Comparison of ENCODE assay signal across 35 cellular contexts in the genomic region with DNA sequence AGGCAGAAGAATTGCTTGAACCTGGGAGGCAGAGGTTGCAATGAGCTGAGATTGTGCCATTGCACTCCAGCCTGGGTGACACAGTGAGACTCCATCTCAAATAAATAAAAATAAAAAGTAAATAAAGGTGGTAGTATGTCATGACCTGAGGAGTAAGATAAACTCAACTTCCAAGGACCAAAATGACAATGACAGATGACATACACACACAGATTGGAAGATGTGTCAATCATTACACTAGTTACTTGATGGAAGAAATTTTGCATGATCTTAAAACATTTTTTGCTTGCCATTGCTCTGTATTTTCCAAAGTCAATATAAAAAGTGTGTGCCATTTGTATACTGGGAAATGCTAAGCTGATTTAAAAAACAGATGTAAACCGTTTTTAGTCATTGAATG.
"Had no signal": no experiment of that assay in that cellular context is flagged by ENCODE, and none has a peak within 500 bp of the region (broad histone marks: within the 10 kb centered on the region; RNA-seq: fewer than 3 reads in every experiment).

No MANE protein-coding gene starts in this region.

- H3K9me3 Mint-ChIP-seq: activated B cell treated with CpG ODN at 0.5 μM for 24 hours; activated CD8-positive, alpha-beta T cell treated with anti-CD3 and anti-CD28 coated beads for 36 hours; activated T-cell treated with anti-CD3 and anti-CD28 coated beads, Interleukin-2, amount 50 U/mL, for 4 hours; activated T-helper 17 cell treated with anti-CD3 and anti-CD28 coated beads, Interleukin-2, amount 50 U/mL, for 72 hours; central memory CD8-positive, alpha-beta T cell; effector memory CD8-positive, alpha-beta T cell; T-cell; T-helper 1 cell treated with Interleukin-12 subunit alpha and Interleukin-12 subunit beta and Interleukin-4 antibody, amounts not matched to agents 30 μg/mL and 1 μg/mL, for 36 hours; T-helper 2 cell treated with Interferon-gamma antibody and Interleukin-4, amounts not matched to agents 5 μg/mL and 100 μg/mL, for 36 hours had no signal

- H3K9me3 ChIP-seq: esophagus muscularis mucosa, gastrocnemius medialis, heart left ventricle had no signal

- H3K27ac Mint-ChIP-seq: activated B cell treated with CpG ODN at 0.5 μM for 24 hours; activated CD8-positive, alpha-beta T cell treated with anti-CD3 and anti-CD28 coated beads for 36 hours; activated naive CD8-positive, alpha-beta T cell; activated T-helper 17 cell treated with anti-CD3 and anti-CD28 coated beads, Interleukin-2, amount 50 U/mL, for 72 hours; T-cell; T-helper 1 cell treated with Interleukin-12 subunit alpha and Interleukin-12 subunit beta and Interleukin-4 antibody, amounts not matched to agents 30 μg/mL and 1 μg/mL, for 36 hours; T-helper 2 cell treated with Interferon-gamma antibody and Interleukin-4, amounts not matched to agents 5 μg/mL and 100 μg/mL, for 36 hours had no signal

- H3K4me3 Mint-ChIP-seq: activated B cell treated with CpG ODN at 0.5 μM for 24 hours; activated CD8-positive, alpha-beta T cell treated with anti-CD3 and anti-CD28 coated beads for 36 hours; activated naive CD8-positive, alpha-beta T cell; activated T-cell treated with anti-CD3 and anti-CD28 coated beads, Interleukin-2, amount 50 U/mL, for 4 hours; activated T-helper 17 cell treated with anti-CD3 and anti-CD28 coated beads, Interleukin-2, amount 50 U/mL, for 72 hours; central memory CD8-positive, alpha-beta T cell; effector memory CD8-positive, alpha-beta T cell; T-helper 1 cell treated with Interleukin-12 subunit alpha and Interleukin-12 subunit beta and Interleukin-4 antibody, amounts not matched to agents 30 μg/mL and 1 μg/mL, for 36 hours; T-helper 2 cell treated with Interferon-gamma antibody and Interleukin-4, amounts not matched to agents 5 μg/mL and 100 μg/mL, for 36 hours had no signal

- H3K27ac ChIP-seq: cardiac muscle cell, esophagus muscularis mucosa, WERI-Rb-1 had no signal

- FAIRE-seq: astrocyte, colon had no signal

- ATAC-seq: activated CD4-positive, CD25-positive, alpha-beta regulatory T cell treated with anti-CD3 and anti-CD28 coated beads, Interleukin-2, amount 50 U/mL, for 24 hours; activated CD8-positive, alpha-beta T cell treated with anti-CD3 and anti-CD28 coated beads for 36 hours; activated T-cell treated with anti-CD3 and anti-CD28 coated beads, Interleukin-2, amount 50 U/mL, for 4 hours; activated T-helper 17 cell treated with anti-CD3 and anti-CD28 coated beads, Interleukin-2, amount 50 U/mL, for 72 hours; effector memory CD8-positive, alpha-beta T cell; foreskin keratinocyte; gastrocnemius medialis; heart left ventricle; T-cell had no signal

- H3K4me3 ChIP-seq: cardiac muscle cell, esophagus muscularis mucosa, gastrocnemius medialis, heart left ventricle had no signal

- DNase-seq: activated B cell treated with CpG ODN at 0.5 μM for 24 hours; activated CD4-positive, alpha-beta T cell treated with anti-CD3 and anti-CD28 coated beads for 48 hours; activated CD4-positive, alpha-beta T cell treated with anti-CD3 and anti-CD28 coated beads, Interleukin-2, amount 50 U/mL, for 1 hour; activated CD4-positive, alpha-beta T cell treated with anti-CD3 and anti-CD28 coated beads, Interleukin-2, amount 50 U/mL, for 48 hours; activated CD8-positive, alpha-beta memory T cell treated with anti-CD3 and anti-CD28 coated beads for 24 hours; activated CD8-positive, alpha-beta T cell treated with anti-CD3 and anti-CD28 coated beads for 36 hours; activated effector memory CD4-positive, alpha-beta T cell treated with Interleukin-2 at 50 U/mL for 16 hours; activated gamma-delta T cell treated with Interleukin-2 at 50 U/mL for 16 hours; activated naive CD4-positive, alpha-beta T cell treated with anti-CD3 and anti-CD28 coated beads, Interleukin-2, amount 50 U/mL, for 16 hours; activated naive CD4-positive, alpha-beta T cell treated with Interleukin-2 at 50 U/mL for 16 hours; activated T-cell treated with anti-CD3 and anti-CD28 coated beads, Interleukin-2, amount 50 U/mL, for 4 hours; amniotic stem cell; anterior cingulate cortex; cortex of kidney; dermis blood vessel endothelial cell; effector CD4-positive, alpha-beta T cell; effector memory CD8-positive, alpha-beta T cell; erythroblast; foreskin keratinocyte; gastrocnemius medialis; glutamatergic neuron; heart left ventricle; T-cell; T1000; WERI-Rb-1 had no signal

- H3K27me3 Mint-ChIP-seq: activated B cell treated with CpG ODN at 0.5 μM for 24 hours; activated CD8-positive, alpha-beta T cell treated with anti-CD3 and anti-CD28 coated beads for 36 hours; activated naive CD8-positive, alpha-beta T cell; activated T-helper 17 cell treated with anti-CD3 and anti-CD28 coated beads, Interleukin-2, amount 50 U/mL, for 72 hours; central memory CD8-positive, alpha-beta T cell; effector memory CD8-positive, alpha-beta T cell; T-cell had no signal

- H3K27me3 ChIP-seq: cardiac muscle cell, esophagus muscularis mucosa, foreskin keratinocyte, gastrocnemius medialis, heart left ventricle had no signal

- H3K36me3 ChIP-seq: cardiac muscle cell, WERI-Rb-1 had no signal
